In the genomic region with DNA sequence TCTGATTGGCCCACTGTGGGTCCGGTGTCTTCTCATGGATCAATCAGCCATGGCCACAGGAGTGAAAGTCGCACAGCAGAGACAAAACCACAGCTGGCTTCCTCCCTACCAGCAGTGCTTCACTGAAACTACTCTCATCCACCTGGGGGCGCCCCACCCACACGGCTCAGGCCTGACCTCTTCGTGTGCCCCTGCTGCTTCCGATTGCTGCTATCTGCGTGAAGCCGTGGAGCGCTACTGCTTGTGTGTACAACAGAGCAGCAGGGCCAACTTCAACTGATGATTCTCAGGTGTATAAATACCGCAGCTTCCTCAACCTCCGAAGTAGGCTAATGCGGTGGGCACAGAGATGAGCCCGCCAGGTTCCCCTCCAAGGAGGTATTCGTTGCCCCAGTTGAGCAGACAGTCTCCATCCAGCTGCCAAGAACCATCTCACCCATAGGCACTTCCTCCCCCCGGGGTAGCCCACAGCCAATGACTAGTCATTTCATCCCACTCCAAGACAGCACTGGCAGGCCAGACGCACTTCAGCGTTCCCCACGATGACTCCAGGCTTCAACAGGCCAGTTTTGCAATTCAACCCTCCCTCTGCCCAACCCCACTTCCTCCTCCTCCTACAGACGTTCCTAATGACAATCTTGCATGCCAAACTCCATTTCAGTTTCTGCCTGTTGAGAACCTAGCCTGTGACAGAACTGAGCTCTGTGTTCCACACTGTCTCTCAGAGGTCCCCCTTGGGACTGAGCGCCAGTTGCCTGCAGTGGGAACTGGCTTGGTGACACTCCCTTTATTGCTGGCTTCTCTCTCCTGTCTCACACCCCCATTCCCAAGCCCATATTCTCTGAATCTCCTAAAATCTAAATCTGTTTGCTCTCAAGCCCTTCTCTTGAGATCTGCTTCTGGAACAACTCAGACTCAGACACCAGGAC, we compare ENCODE assay signal across 9 cellular contexts. TPM values are rescaled to one million over a fixed set of nuclear protein-coding genes. Genes with fewer than 3 reads are reported as not detected.
DNase-seq lines count a peak whose midpoint lies in the region; ATAC-seq and TF ChIP-seq lines count a peak whose summit lies in the region.
"Had no signal": no experiment of that assay in that cellular context is flagged by ENCODE, and none has a peak within 500 bp of the region (broad histone marks: within the 10 kb centered on the region; RNA-seq: fewer than 3 reads in every experiment).

No MANE protein-coding gene starts in this region.

- H3K4me1 Mint-ChIP-seq in CD14-positive monocyte: peaks cover 27% of the 10 kb centered on the region
- peaks cover 11 to 26% (median 21%) of the 10 kb centered on the region in 4 donors for H3K4me1 Mint-ChIP-seq in naive thymus-derived CD8-positive, alpha-beta T cell
- H3K4me1 Mint-ChIP-seq in stimulated activated naive CD8-positive, alpha-beta T cell treated with anti-CD3 and anti-CD28 coated beads, Interleukin-15, amount 100 ng/mL, for 72 hours: peaks cover 25% of the 10 kb centered on the region

- H3K27me3 Mint-ChIP-seq in CD14-positive monocyte (ENCODE audit: low read depth in 3 of 3): peaks cover under 1 to 49% (median 1%) of the 10 kb centered on the region in 3 donors
- no peaks in the 10 kb centered on the region for H3K27me3 Mint-ChIP-seq in naive thymus-derived CD8-positive, alpha-beta T cell
- peaks cover 13% of the 10 kb centered on the region for H3K27me3 Mint-ChIP-seq in stimulated activated naive CD8-positive, alpha-beta T cell treated with anti-CD3 and anti-CD28 coated beads, Interleukin-15, amount 100 ng/mL, for 72 hours

- POLR2A ChIA-PET in naive thymus-derived CD8-positive, alpha-beta T cell (lab: Charles Lee): no interaction called here

- H3K36me3 Mint-ChIP-seq in CD14-positive monocyte: no peaks in the 10 kb centered on the region
- H3K36me3 Mint-ChIP-seq in naive thymus-derived CD8-positive, alpha-beta T cell: no peaks in the 10 kb centered on the region

- peak overlapping the region; percentile 74 to 81 for H3K4me3 Mint-ChIP-seq in CD14-positive monocyte
- H3K4me3 Mint-ChIP-seq in naive thymus-derived CD8-positive, alpha-beta T cell: peak overlapping the region; percentile 17 to 80 (median 51)
- H3K4me3 Mint-ChIP-seq in stimulated activated naive CD8-positive, alpha-beta T cell treated with anti-CD3 and anti-CD28 coated beads, Interleukin-15, amount 100 ng/mL, for 72 hours: peak overlapping the region; percentile 68 to 71

- TF ChIP-seq CTCF in CD14-positive monocyte (IDR thresholded peaks at IDR 0.05) (peak; percentile 36), choroid plexus epithelial cell (conservative IDR thresholded peaks at IDR 0.05; ENCODE audit: low read depth, low read length) (peak; percentile 24)

- DNase-seq in CD14-positive monocyte (ENCODE audit: low spot score) (peak; percentile 79), M059J (ENCODE audit: low read depth) (peak; percentile 39), choroid plexus epithelial cell (ENCODE audit: low read depth) (peak; percentile 48)
- DNase-seq in activated CD4-positive, CD25-positive, alpha-beta regulatory T cell treated with anti-CD3 and anti-CD28 coated beads, Interleukin-2, amount 50 U/mL, for 16 hours (ENCODE audit: low read depth, low spot score): peak; percentile 27
- DNase-seq in naive thymus-derived CD8-positive, alpha-beta T cell: peak; percentile 29 to 85 (median 64)
- DNase-seq in stimulated activated naive CD8-positive, alpha-beta T cell treated with anti-CD3 and anti-CD28 coated beads, Interleukin-15, amount 100 ng/mL, for 72 hours: peak; percentile 65 to 79

- no peak overlapping the region for H3K4me3 ChIP-seq in choroid plexus epithelial cell (ENCODE audit: low read depth, low read length)
- H3K4me3 ChIP-seq: tibial nerve had no signal

- intact Hi-C loops in CD14-positive monocyte (cut with micrococcal nuclease): loop anchor here in 1 of 2 donors (5.0 to 10.0 kb wide), 3 partner anchors 48 to 255 kb away; partner anchors contain the start of gene CXorf38

- H3K9me3 Mint-ChIP-seq in CD14-positive monocyte: peaks cover 0 to 6% (median 0%) of the 10 kb centered on the region in 7 donors
- peaks cover 0 to 3% (median 0%) of the 10 kb centered on the region in 9 donors for H3K9me3 Mint-ChIP-seq in naive thymus-derived CD8-positive, alpha-beta T cell
- no peaks in the 10 kb centered on the region for H3K9me3 Mint-ChIP-seq in stimulated activated naive CD8-positive, alpha-beta T cell treated with anti-CD3 and anti-CD28 coated beads, Interleukin-15, amount 100 ng/mL, for 72 hours

- ATAC-seq in GM19455 (IDR thresholded peaks at IDR 0.05; ENCODE audit: unreplicated experiment): peak; percentile 96
- peak; percentile 96 for ATAC-seq in naive thymus-derived CD8-positive, alpha-beta T cell
- peak; percentile 96 for ATAC-seq in stimulated activated naive CD8-positive, alpha-beta T cell treated with anti-CD3 and anti-CD28 coated beads, Interleukin-15, amount 100 ng/mL, for 72 hours
- ATAC-seq in HG03565 (IDR thresholded peaks at IDR 0.05; ENCODE audit: unreplicated experiment): no peak

- peak overlapping the region; percentile 88 to 95 (median 91) for H3K27ac Mint-ChIP-seq in CD14-positive monocyte
- peak overlapping the region; percentile 50 to 90 (median 78) for H3K27ac Mint-ChIP-seq in naive thymus-derived CD8-positive, alpha-beta T cell
- peak overlapping the region in 1 of 2 donors; percentile 66 for H3K27ac Mint-ChIP-seq in stimulated activated naive CD8-positive, alpha-beta T cell treated with anti-CD3 and anti-CD28 coated beads, Interleukin-15, amount 100 ng/mL, for 72 hours

RNA-seq across cellular contexts. Expression of gene ATP6AP2, which starts 41.3 kb away (rescaled TPM):
- 100 to 1,000 TPM; 430 to 497 TPM for polyA plus RNA-seq in CD14-positive monocyte
- 205 and 228 TPM in 2 replicates for total RNA-seq in M059J (2014; rRNA removed; shearing (Covaris generic))
- 10 to 100 TPM; 68.8 to 75.8 TPM for total RNA-seq in naive thymus-derived CD8-positive, alpha-beta T cell
- 100 to 1,000 TPM; 180 to 202 (median 192) TPM for polyA plus RNA-seq in naive thymus-derived CD8-positive, alpha-beta T cell

Comparison
In these comparisons a context has a peak if more than half of its experiments do, and no peak if none do; other contexts are left out.
1. DNase-seq: peak in every context shown above with its lines; median percentile 79 in CD14-positive monocyte; 72 in stimulated activated naive CD8-positive, alpha-beta T cell treated with anti-CD3 and anti-CD28 coated beads, Interleukin-15, amount 100 ng/mL, for 72 hours; 64 in naive thymus-derived CD8-positive, alpha-beta T cell; 48 in choroid plexus epithelial cell; 39 in M059J; 27 in activated CD4-positive, CD25-positive, alpha-beta regulatory T cell treated with anti-CD3 and anti-CD28 coated beads, Interleukin-2, amount 50 U/mL, for 16 hours.